ENCODE assay signal across 28 cellular contexts in the genomic region with DNA sequence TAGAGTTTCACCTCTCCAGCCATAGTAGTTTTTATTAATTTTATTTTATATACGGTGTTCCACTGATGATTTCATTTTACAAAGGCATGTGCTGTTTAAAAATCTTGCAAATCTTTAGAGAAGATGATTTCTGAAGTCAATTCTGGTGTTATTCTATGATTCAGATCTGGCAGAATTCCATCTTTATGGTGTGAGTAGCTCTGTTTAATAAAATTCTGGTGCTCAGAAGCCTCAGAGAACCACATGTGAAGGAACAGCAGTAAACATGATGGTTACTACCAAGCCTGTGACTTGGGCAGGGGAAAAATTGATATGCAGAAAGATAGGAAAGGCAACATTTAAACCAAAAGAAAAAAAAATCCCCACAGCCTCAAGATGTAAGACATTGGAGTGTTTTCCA.
DNase-seq lines count a peak whose midpoint lies in the region; ATAC-seq, FAIRE-seq and TF ChIP-seq lines count a peak whose summit lies in the region.
"Had no signal": no experiment of that assay in that cellular context is flagged by ENCODE, and none has a peak within 500 bp of the region (broad histone marks: within the 10 kb centered on the region; RNA-seq: fewer than 3 reads in every experiment).

No MANE protein-coding gene starts in this region.

- FAIRE-seq in frontal cortex (lab: Jason Lieb, UNC), result no peak
- FAIRE-seq: A204.1, G401.6, GM19239 had no signal

- no peak overlapping the region for H3K4me3 ChIP-seq in astrocyte of the spinal cord (ENCODE audit: low read depth, low read length)
- H3K4me3 ChIP-seq: gastroesophageal sphincter, SK-N-MC, skin epidermis, tibial nerve had no signal

- ATAC-seq in GM19397 (IDR thresholded peaks at IDR 0.05; ENCODE audit: unreplicated experiment), result no peak
- ATAC-seq: activated CD4-positive, alpha-beta T cell treated with anti-CD3 and anti-CD28 coated beads for 36 hours; gastroesophageal sphincter had no signal

- peak overlapping the region; percentile 71 for H3K27ac ChIP-seq in 22Rv1
- H3K27ac ChIP-seq: gastroesophageal sphincter, KMS-11, SK-N-MC, skin epidermis, tibial nerve had no signal

- DNase-seq in HCEC 1CT (peak; percentile 29), astrocyte of the spinal cord (ENCODE audit: low read depth, low spot score) (peak; percentile 27), fibroblast of the conjunctiva (ENCODE audit: low read depth) (peak; percentile 4), SKM-1 (lab: John Stamatoyannopoulos, UW; ENCODE audit: unreplicated experiment) (no peak), frontal cortex (ENCODE audit: low spot score in 2 of 2) (no peak), NCI-H2196 treated with DMSO at 0.1 percent for 48 hours (lab: John Stamatoyannopoulos, UW; ENCODE audit: unreplicated experiment) (no peak)
- DNase-seq: activated CD4-positive, alpha-beta T cell treated with anti-CD3 and anti-CD28 coated beads for 36 hours; activated naive CD8-positive, alpha-beta T cell treated with anti-CD3 and anti-CD28 coated beads, Interleukin-2, amount 10 ng/mL, durations not matched to agents 7 days and 5 days; activated T-cell treated with anti-CD3 and anti-CD28 coated beads for 4 hours; BE2C; CD8-positive, alpha-beta memory T cell; cerebellar nuclear complex; DMS 273 treated with DMSO at 0.1 percent for 48 hours; hippocampal formation; mesenchymal stem cell; NCI-H1436; NCI-H2081 treated with DMSO at 0.1 percent for 48 hours; NCI-H446 had no signal

- TF ChIP-seq CTCF in 22Rv1 (IDR thresholded peaks at IDR 0.05) (no peak), astrocyte of the spinal cord (IDR thresholded peaks at IDR 0.05; ENCODE audit: low read depth, low read length) (no peak)

- in situ Hi-C loops in astrocyte of the spinal cord (cut with HindIII; ENCODE audit: low sequenced_read_pairs), result no loop called here

Comparison
In these comparisons a context has a peak if more than half of its experiments do, and no peak if none do; other contexts are left out.
1. DNase-seq: peak in HCEC 1CT (single experiment), astrocyte of the spinal cord (single experiment) and fibroblast of the conjunctiva (single experiment); none in SKM-1 (single experiment), frontal cortex (0 of 2) and NCI-H2196 treated with DMSO at 0.1 percent for 48 hours (single experiment).